In the genomic region with DNA sequence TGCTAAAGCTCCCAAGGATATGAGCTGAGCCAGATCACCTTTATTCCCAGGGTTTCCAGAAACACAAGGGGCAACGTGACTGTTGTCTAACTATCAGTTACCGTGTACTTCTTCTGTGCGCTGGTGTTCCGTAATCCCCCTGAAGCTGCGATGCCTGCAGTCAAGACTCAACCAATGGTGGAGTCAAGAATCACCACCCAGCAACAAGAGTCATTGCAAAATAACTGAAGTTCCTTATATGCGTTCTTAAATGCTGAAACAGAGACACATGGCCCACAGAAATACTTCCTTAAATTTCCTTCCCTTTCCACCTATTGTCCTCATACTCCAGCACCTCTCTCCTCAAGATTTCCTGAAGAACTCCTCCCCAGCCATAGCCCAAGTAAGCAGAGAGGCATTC, we compare ENCODE assay signal across 22 cellular contexts.
DNase-seq lines count a peak whose midpoint lies in the region; ATAC-seq and TF ChIP-seq lines count a peak whose summit lies in the region.
"Had no signal": no experiment of that assay in that cellular context is flagged by ENCODE, and none has a peak within 500 bp of the region (broad histone marks: within the 10 kb centered on the region; RNA-seq: fewer than 3 reads in every experiment).

No MANE protein-coding gene starts in this region.

- no peak overlapping the region for H3K56ac ChIP-seq in IMR-90 (ENCODE audit: extremely low read depth, insufficient read depth, low read length)

- H4K91ac ChIP-seq in IMR-90 (ENCODE audit: insufficient read depth, low read depth, low read length) = no peak overlapping the region

- POLR2A ChIA-PET in IMR-90 (lab: Charles Lee; ENCODE audit: unreplicated experiment) = no interaction called here
- POLR2A ChIA-PET in activated CD4-positive, alpha-beta T cell treated with anti-CD3 and anti-CD28 coated beads, Interleukin-2, amount 10 ng/mL, durations not matched to agents 7 days and 5 days (lab: Charles Lee) = no interaction called here

- peak overlapping the region; percentile 71 for H2AFZ ChIP-seq in IMR-90 (replicated peaks; ENCODE audit: low read length, poor library complexity)
- H2AFZ ChIP-seq: hepatocyte had no signal

- H2BK15ac ChIP-seq in IMR-90 (ENCODE audit: low read depth, low read length) = peak overlapping the region; percentile 41; the same call in 1 of the 3 replicates

- dilution Hi-C loops in IMR-90 (cut with HindIII; ENCODE audit: low sequenced_read_pairs, unreplicated experiment) = no loop called here

- H3K18ac ChIP-seq in IMR-90 (ENCODE audit: low read depth, low read length) = no peak overlapping the region

- H3K79me1 ChIP-seq in IMR-90 (ENCODE audit: low read depth in 1 of 2, low read length in 2 of 2) = no peaks in the 10 kb centered on the region

- no peak overlapping the region for H3K27ac Mint-ChIP-seq in activated CD4-positive, alpha-beta T cell treated with anti-CD3 and anti-CD28 coated beads, Interleukin-2, amount 10 ng/mL, durations not matched to agents 7 days and 5 days
- H3K27ac Mint-ChIP-seq: activated naive CD8-positive, alpha-beta T cell; activated T-helper 1 cell treated with anti-CD3 and anti-CD28 coated beads, Interleukin-12 subunit alpha, Interleukin-12 subunit beta, Interleukin-2, Interleukin-4 antibody, amounts not matched to agents 30 ng/mL and 10 ng/mL and 1 ng/mL, durations not matched to agents 14 hours and 24 hours and 36 hours; CD4-positive, alpha-beta T cell; naive B cell had no signal

- no peak for ATAC-seq in IMR-90 (ENCODE audit: low read depth)
- ATAC-seq: activated CD4-positive, CD25-positive, alpha-beta regulatory T cell treated with anti-CD3 and anti-CD28 coated beads, Interleukin-2, amount 50 U/mL, for 24 hours; body of pancreas had no signal

- H3K9ac ChIP-seq in IMR-90 (ENCODE audit: low read depth, low read length) (no peak overlapping the region), mucosa of stomach (ENCODE audit: low read length) (no peak overlapping the region)

- DNase-seq in Ammon's horn (ENCODE audit: low spot score) (peak; percentile 56), IMR-90 (no peak), SIG-M5 (lab: John Stamatoyannopoulos, UW) (peak; percentile 58), RPMI8226 (no peak)
- no peak for DNase-seq in activated CD4-positive, CD25-positive, alpha-beta regulatory T cell treated with anti-CD3 and anti-CD28 coated beads, Interleukin-2, amount 50 U/mL, for 72 hours
- DNase-seq in activated CD4-positive, alpha-beta T cell treated with anti-CD3 and anti-CD28 coated beads, Interleukin-2, amount 50 U/mL, for 4 hours = no peak
- no peak for DNase-seq in activated CD4-positive, alpha-beta T cell treated with anti-CD3 and anti-CD28 coated beads, Interleukin-2, amount 10 ng/mL, durations not matched to agents 7 days and 5 days
- DNase-seq: CD4-positive, alpha-beta T cell; colonic mucosa; DMS79; naive B cell; NCI-H1436; NCI-H69; stimulated activated CD4-positive, alpha-beta T cell treated with anti-CD3 and anti-CD28 coated beads, Interleukin-4, amount 100 ng/mL, for 1 hour had no signal

- no peak overlapping the region for H3K14ac ChIP-seq in IMR-90 (replicated peaks; ENCODE audit: low read depth, low read length)

- peaks cover 3% of the 10 kb centered on the region for H3K4me1 Mint-ChIP-seq in activated CD4-positive, alpha-beta T cell treated with anti-CD3 and anti-CD28 coated beads, Interleukin-2, amount 10 ng/mL, durations not matched to agents 7 days and 5 days

- no peak overlapping the region for H3K27ac ChIP-seq in IMR-90 (ENCODE audit: insufficient read depth, low read length)
- H3K27ac ChIP-seq: colonic mucosa, lower lobe of right lung, SK-N-MC had no signal

- H3K27me3 ChIP-seq in IMR-90 (ENCODE audit: control insufficient read depth, insufficient read depth, low read length) (peaks cover 2% of the 10 kb centered on the region; the same call in 1 of the 2 replicates), mucosa of stomach (ENCODE audit: control insufficient read depth, insufficient read depth, low read length) (no peaks in the 10 kb centered on the region)
- H3K27me3 ChIP-seq: body of pancreas, colonic mucosa, hepatocyte had no signal

- in situ Hi-C loops in IMR-90 (cut with MboI; ENCODE audit: low sequenced_read_pairs) = no loop called here

- TF ChIP-seq RAD21 in IMR-90 (IDR thresholded peaks at IDR 0.05; ENCODE audit: low read length) = no peak

- H3K9me1 ChIP-seq in IMR-90 (ENCODE audit: insufficient read depth, low read length) = peaks cover 9% of the 10 kb centered on the region; the same call in 1 of the 2 replicates

- 100% methylated on average over 2 of the region's 6 CpGs; no CpG with 5 or more reads in 1 of the 2 experiments for WGBS in IMR-90 (ENCODE audit: extremely low coverage in 2 of 2, insufficient read length in 1 of 2), 2 experiments

- H3K23ac ChIP-seq in IMR-90 (ENCODE audit: low read depth, low read length) = no peak overlapping the region

- peaks cover 9% of the 10 kb centered on the region for H3K27me3 Mint-ChIP-seq in activated CD4-positive, alpha-beta T cell treated with anti-CD3 and anti-CD28 coated beads, Interleukin-2, amount 10 ng/mL, durations not matched to agents 7 days and 5 days
- H3K27me3 Mint-ChIP-seq: CD4-positive, alpha-beta T cell had no signal

- H3K4me2 ChIP-seq in IMR-90 (ENCODE audit: low read depth, low read length) = no peak overlapping the region
- H3K4me2 ChIP-seq: hepatocyte had no signal

- H3K4me1 ChIP-seq in IMR-90 (ENCODE audit: control insufficient read depth, insufficient read depth, low read length) = no peaks in the 10 kb centered on the region; the same call in 1 of the 2 replicates
- H3K4me1 ChIP-seq in mucosa of stomach (ENCODE audit: control insufficient read depth, insufficient read depth, low read length) = peaks cover 54% of the 10 kb centered on the region
- H3K4me1 ChIP-seq: lower lobe of right lung had no signal

- TF ChIP-seq CTCF in IMR-90 (conservative IDR thresholded peaks at IDR 0.05; ENCODE audit: low read depth, low read length) = no peak

- H2BK20ac ChIP-seq in IMR-90 (ENCODE audit: low read depth, low read length) = peak overlapping the region; percentile 14; the same call in 1 of the 2 replicates

- H3K4me3 ChIP-seq in IMR-90 (ENCODE audit: insufficient read depth, low read depth, low read length) (no peak overlapping the region), mucosa of stomach (ENCODE audit: low read length) (peak overlapping the region; percentile 3)
- H3K4me3 ChIP-seq: body of pancreas, colonic mucosa, hepatocyte, lower lobe of right lung, SK-N-MC had no signal

- H3K36me3 Mint-ChIP-seq in activated CD4-positive, alpha-beta T cell treated with anti-CD3 and anti-CD28 coated beads, Interleukin-2, amount 10 ng/mL, durations not matched to agents 7 days and 5 days (ENCODE audit: low read depth) = no peaks in the 10 kb centered on the region
- H3K36me3 Mint-ChIP-seq: activated naive CD8-positive, alpha-beta T cell; naive B cell had no signal

- intact Hi-C loops in IMR-90 (cut with micrococcal nuclease) = no loop called here

- peak overlapping the region; percentile 47; the same call in 1 of the 2 replicates for H2AK5ac ChIP-seq in IMR-90 (ENCODE audit: low read depth, low read length)

- no TSS peak for BruUV-seq in IMR-90 (replicated peaks; lab: Mats Ljungman, UMichigan)

- H3K4me3 Mint-ChIP-seq in activated CD4-positive, alpha-beta T cell treated with anti-CD3 and anti-CD28 coated beads, Interleukin-2, amount 10 ng/mL, durations not matched to agents 7 days and 5 days = no peak overlapping the region
- H3K4me3 Mint-ChIP-seq: activated naive CD8-positive, alpha-beta T cell; activated T-helper 1 cell treated with anti-CD3 and anti-CD28 coated beads, Interleukin-12 subunit alpha, Interleukin-12 subunit beta, Interleukin-2, Interleukin-4 antibody, amounts not matched to agents 30 ng/mL and 10 ng/mL and 1 ng/mL, durations not matched to agents 14 hours and 24 hours and 36 hours; CD4-positive, alpha-beta T cell had no signal

- CTCF ChIA-PET in IMR-90 (lab: Yijun Ruan, JAX) = no interaction called here
- CTCF ChIA-PET in activated CD4-positive, alpha-beta T cell treated with anti-CD3 and anti-CD28 coated beads, Interleukin-2, amount 10 ng/mL, durations not matched to agents 7 days and 5 days (lab: Charles Lee) = no interaction called here

- H3K36me3 ChIP-seq in IMR-90 (ENCODE audit: control insufficient read depth, insufficient read depth, low read length) = no peaks in the 10 kb centered on the region
- peaks cover 5% of the 10 kb centered on the region for H3K36me3 ChIP-seq in mucosa of stomach (ENCODE audit: control insufficient read depth, insufficient read depth, low read length)
- H3K36me3 ChIP-seq: colonic mucosa, lower lobe of right lung had no signal

- 0 out of 2 replicates have a peak overlapping the region, but pooled peaks have one; percentile 41 for H3K4ac ChIP-seq in IMR-90 (ENCODE audit: low read depth, low read length)

- no peak overlapping the region for H2AK9ac ChIP-seq in IMR-90 (replicated peaks; ENCODE audit: low read depth, low read length, poor library complexity)

- H3K9me3 ChIP-seq in IMR-90 (ENCODE audit: control insufficient read depth, insufficient read depth, low read length) (no peaks in the 10 kb centered on the region), mucosa of stomach (ENCODE audit: control insufficient read depth, low read length) (no peaks in the 10 kb centered on the region)
- H3K9me3 ChIP-seq: body of pancreas, colonic mucosa, lower lobe of right lung had no signal

- no peak overlapping the region for H4K8ac ChIP-seq in IMR-90 (ENCODE audit: low read depth in 2 of 2, low read length in 2 of 2)

- no peaks in the 10 kb centered on the region for H4K20me1 ChIP-seq in IMR-90 (ENCODE audit: insufficient read depth, low read length)

- no peak for TF ChIP-seq POLR2A in IMR-90 (IDR thresholded peaks at IDR 0.05; ENCODE audit: low read depth, low read length)

- H4K5ac ChIP-seq in IMR-90 (ENCODE audit: low read depth, low read length) = no peak overlapping the region

- no peaks in the 10 kb centered on the region for H3K9me3 Mint-ChIP-seq in activated CD4-positive, alpha-beta T cell treated with anti-CD3 and anti-CD28 coated beads, Interleukin-2, amount 10 ng/mL, durations not matched to agents 7 days and 5 days
- H3K9me3 Mint-ChIP-seq: activated T-helper 1 cell treated with anti-CD3 and anti-CD28 coated beads, Interleukin-12 subunit alpha, Interleukin-12 subunit beta, Interleukin-2, Interleukin-4 antibody, amounts not matched to agents 30 ng/mL and 10 ng/mL and 1 ng/mL, durations not matched to agents 14 hours and 24 hours and 36 hours; CD4-positive, alpha-beta T cell; naive B cell had no signal

- peak overlapping the region; percentile 9 for H2BK5ac ChIP-seq in IMR-90 (ENCODE audit: low read depth, low read length, poor library complexity, severe bottlenecking)

- H2BK120ac ChIP-seq in IMR-90 (ENCODE audit: low read depth, low read length) = peak overlapping the region; percentile 4; the same call in 1 of the 2 replicates

TF ChIP-seq in IMR-90, 13 proteins besides CTCF, POLR2A, EP300 and RAD21 (continues in another document):
- no peak for TF ChIP-seq MXI1 (IDR thresholded peaks at IDR 0.05; ENCODE audit: borderline replicate concordance, low read depth, low read length)
- TF ChIP-seq RCOR1 (IDR thresholded peaks at IDR 0.05; ENCODE audit: insufficient replicate concordance, low read length) = no peak
- TF ChIP-seq NFE2L2 (IDR thresholded peaks at IDR 0.05; ENCODE audit: low read depth, low read length) = no peak

Comparison
In these comparisons a context has a peak if more than half of its experiments do, and no peak if none do; other contexts are left out.
1. DNase-seq: peak in Ammon's horn (single experiment) and SIG-M5 (single experiment); none in IMR-90 (single experiment), activated CD4-positive, CD25-positive, alpha-beta regulatory T cell treated with anti-CD3 and anti-CD28 coated beads, Interleukin-2, amount 50 U/mL, for 72 hours (single experiment), activated CD4-positive, alpha-beta T cell treated with anti-CD3 and anti-CD28 coated beads, Interleukin-2, amount 50 U/mL, for 4 hours (0 of 2), RPMI8226 (single experiment) and activated CD4-positive, alpha-beta T cell treated with anti-CD3 and anti-CD28 coated beads, Interleukin-2, amount 10 ng/mL, durations not matched to agents 7 days and 5 days (single experiment).